8 cellular contexts compared by ENCODE assay signal in the genomic region with DNA sequence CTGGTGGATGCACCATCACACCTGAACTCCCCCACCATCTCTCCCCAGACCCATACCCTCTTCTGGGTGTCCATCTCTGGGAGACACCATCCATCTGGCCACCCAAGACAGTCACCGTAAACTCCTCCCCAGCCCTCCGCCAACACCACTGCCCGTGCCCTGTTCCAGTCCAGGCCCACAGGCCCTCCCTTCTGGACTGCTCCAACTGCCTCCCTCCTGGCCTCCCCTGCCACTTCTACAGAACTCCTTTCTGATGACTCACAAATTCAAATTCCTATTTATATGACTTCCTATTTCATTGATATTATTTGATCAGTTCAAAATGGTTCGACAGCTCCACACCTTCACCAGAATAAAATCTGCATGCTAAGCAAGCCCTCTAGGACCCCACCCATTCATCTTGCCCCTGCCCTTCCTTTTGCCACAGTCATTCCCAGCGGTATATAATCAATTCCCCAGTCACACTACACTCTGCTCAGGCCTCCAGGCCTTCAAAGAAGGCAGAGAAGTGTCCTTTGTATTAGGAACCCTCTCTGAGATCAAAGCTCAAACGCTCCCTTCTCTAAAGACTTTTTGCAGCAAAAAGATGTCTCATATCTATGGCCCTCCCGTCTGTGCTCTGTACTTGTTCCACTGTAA. TPM values are rescaled to one million over a fixed set of nuclear protein-coding genes. Genes with fewer than 3 reads are reported as not detected.
DNase-seq lines count a peak whose midpoint lies in the region; ATAC-seq and TF ChIP-seq lines count a peak whose summit lies in the region.

No MANE protein-coding gene starts in this region.

- H3K27me3 ChIP-seq in Caco-2 (replicated peaks; ENCODE audit: control insufficient read depth, insufficient read depth, low read length) (no peaks in the 10 kb centered on the region), SJSA1 (replicated peaks) (no peaks in the 10 kb centered on the region), esophagus squamous epithelium (no peaks in the 10 kb centered on the region), prostate gland (replicated peaks; ENCODE audit: insufficient read depth) (no peaks in the 10 kb centered on the region)

- CTCF ChIA-PET in Caco-2 (lab: Charles Lee) = no interaction called here

- H3K27ac Mint-ChIP-seq in Caco-2 (ENCODE audit: unreplicated experiment) = peak overlapping the region; percentile 94

- peak overlapping the region; percentile 44 for H3K4me3 Mint-ChIP-seq in Caco-2 (ENCODE audit: unreplicated experiment)

- intact Hi-C loops in Caco-2 (cut with micrococcal nuclease; ENCODE audit: unreplicated experiment) (no loop called here), esophagus squamous epithelium (cut with DNase I) (no loop called here), prostate gland (cut with DNase I) (no loop called here)

- no peak for TF ChIP-seq CTCF in Caco-2 (IDR thresholded peaks at IDR 0.05; ENCODE audit: insufficient read depth in 1 of 2, low read depth in 1 of 2, low read length in 1 of 2, severe bottlenecking in 1 of 2, unreplicated experiment in 1 of 2)
- TF ChIP-seq CTCF in esophagus squamous epithelium (IDR thresholded peaks at IDR 0.05) = no peak
- peak in 1 of 4 experiments; percentile 9 for TF ChIP-seq CTCF in prostate gland (IDR thresholded peaks at IDR 0.05)

- H3K27me3 Mint-ChIP-seq in Caco-2 (ENCODE audit: insufficient read depth, unreplicated experiment) = no peaks in the 10 kb centered on the region

- TF ChIP-seq POLR2A in esophagus squamous epithelium (IDR thresholded peaks at IDR 0.05) = no peak
- TF ChIP-seq POLR2A in prostate gland (IDR thresholded peaks at IDR 0.05) = no peak

- H3K27ac ChIP-seq in SJSA1 = peak overlapping the region; percentile 67
- peak overlapping the region; percentile 51 to 100 (median 94) for H3K27ac ChIP-seq in esophagus squamous epithelium
- H3K27ac ChIP-seq in prostate gland = peak overlapping the region; percentile 96 to 99

- no TSS peak for BruUV-seq in Caco-2 (replicated peaks; lab: Mats Ljungman, UMichigan)

- no peaks in the 10 kb centered on the region for H3K9me3 ChIP-seq in Caco-2
- no peaks in the 10 kb centered on the region for H3K9me3 ChIP-seq in SJSA1 (replicated peaks)
- no peaks in the 10 kb centered on the region for H3K9me3 ChIP-seq in esophagus squamous epithelium
- no peaks in the 10 kb centered on the region for H3K9me3 ChIP-seq in prostate gland

- WGBS in esophagus squamous epithelium, 2 donors = 51 to 57% methylated on average over 7 of the region's 7 CpGs
- 55% methylated on average over 7 of the region's 7 CpGs for WGBS in prostate gland

- POLR2A ChIA-PET in Caco-2 (lab: Charles Lee) = interaction anchor here (0.9 to 2.5 kb wide), 2 partner anchors 29 to 52 kb away, joined by 3 to 9 read pairs; partner anchors contain the start of gene MYH9

- ATAC-seq in HG03139 (IDR thresholded peaks at IDR 0.05; ENCODE audit: unreplicated experiment) = no peak
- ATAC-seq in GM21529 (IDR thresholded peaks at IDR 0.05; ENCODE audit: unreplicated experiment) = no peak

- H3K36me3 ChIP-seq in Caco-2 (ENCODE audit: control insufficient read depth, insufficient read depth, low read length) (peaks cover 2% of the 10 kb centered on the region; the same call in 1 of the 2 replicates), SJSA1 (peaks cover 72% of the 10 kb centered on the region), esophagus squamous epithelium (peaks cover 0 to 8% (median 0%) of the 10 kb centered on the region in 3 donors), prostate gland (no peaks in the 10 kb centered on the region)

- no peaks in the 10 kb centered on the region for H3K9me3 Mint-ChIP-seq in Caco-2 (ENCODE audit: unreplicated experiment)

- H3K4me3 ChIP-seq in Caco-2 (ENCODE audit: low read depth, low read length) (no peak overlapping the region), SJSA1 (no peak overlapping the region), esophagus squamous epithelium (no peak overlapping the region), prostate gland (no peak overlapping the region)

- H3K36me3 Mint-ChIP-seq in Caco-2 (ENCODE audit: insufficient read depth, unreplicated experiment) = peaks cover 95% of the 10 kb centered on the region

- H3K4me1 Mint-ChIP-seq in Caco-2 (ENCODE audit: low read depth, unreplicated experiment) = peaks cover 68% of the 10 kb centered on the region

- DNase-seq in Caco-2 (no peak), SJSA1 (ENCODE audit: low read depth in 1 of 2, low spot score in 2 of 2) (peak; percentile 48 to 72), esophagus squamous epithelium (lab: John Stamatoyannopoulos, UW) (no peak), prostate gland (ENCODE audit: low spot score) (no peak), NOMO-1 (lab: John Stamatoyannopoulos, UW; ENCODE audit: unreplicated experiment in 2 of 2) (no peak), OCI-M1 (lab: John Stamatoyannopoulos, UW) (no peak)

- H3K4me1 ChIP-seq in Caco-2 (peaks cover 88% of the 10 kb centered on the region), SJSA1 (replicated peaks) (peaks cover 100% of the 10 kb centered on the region), esophagus squamous epithelium (peaks cover 76 to 100% (median 93%) of the 10 kb centered on the region in 3 donors), prostate gland (replicated peaks) (peaks cover 60% of the 10 kb centered on the region)

RNA-seq across cellular contexts. Expression of gene MYH9, which starts 29.1 kb away (rescaled TPM):
- total RNA-seq in Caco-2 (2022) (513 and 539 TPM in 2 replicates), esophagus squamous epithelium (100 to 1,000 TPM; 216 to 339 (median 246) TPM), prostate gland (100 to 1,000 TPM; 295 to 329 TPM)
- 510 and 668 TPM in 2 replicates for total RNA-seq in SJSA1 (2014; rRNA removed; shearing (Covaris generic))

Comparison
In these comparisons a context has a peak if more than half of its experiments do, and no peak if none do; other contexts are left out.
1. DNase-seq: peak in SJSA1 (2 of 2); none in Caco-2 (0 of 2), esophagus squamous epithelium (single experiment), prostate gland (single experiment), NOMO-1 (0 of 2) and OCI-M1 (single experiment).
2. Peak in every context shown above with its lines, with median percentiles within 50 percentile points of each other: H3K27ac ChIP-seq.